Comparison of ENCODE assay signal across 13 cellular contexts in the genomic region with DNA sequence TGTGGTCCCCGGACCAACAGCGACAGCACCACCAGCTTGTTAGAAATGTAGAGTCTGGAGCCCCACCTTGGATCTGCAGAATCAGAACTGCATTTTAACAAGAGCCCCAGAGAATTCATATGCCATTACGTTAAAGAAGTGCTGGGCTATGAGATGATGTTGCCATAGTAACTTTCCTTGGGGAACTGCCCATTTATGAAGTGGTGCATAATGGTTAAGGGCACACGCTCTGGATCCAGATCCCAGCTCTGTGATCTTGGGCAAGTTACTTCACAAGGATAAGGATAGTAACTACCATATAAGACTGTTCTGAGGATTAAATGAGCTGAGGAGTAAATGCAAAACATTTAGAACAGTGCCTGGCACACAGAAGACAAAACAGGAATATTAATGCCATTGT.
"Had no signal": no experiment of that assay in that cellular context is flagged by ENCODE, and none has a peak within 500 bp of the region (broad histone marks: within the 10 kb centered on the region; RNA-seq: fewer than 3 reads in every experiment).

No MANE protein-coding gene starts in this region.

- H3K27ac Mint-ChIP-seq: activated CD8-positive, alpha-beta memory T cell treated with anti-CD3 and anti-CD28 coated beads, Interleukin-2, amount 10 ng/mL, durations not matched to agents 7 days and 5 days; activated naive CD8-positive, alpha-beta T cell had no signal

- H3K27me3 Mint-ChIP-seq: activated CD8-positive, alpha-beta memory T cell treated with anti-CD3 and anti-CD28 coated beads, Interleukin-2, amount 10 ng/mL, durations not matched to agents 7 days and 5 days; activated naive CD8-positive, alpha-beta T cell had no signal

- H3K27me3 ChIP-seq: stomach had no signal

- H3K4me3 Mint-ChIP-seq: activated CD8-positive, alpha-beta memory T cell treated with anti-CD3 and anti-CD28 coated beads, Interleukin-2, amount 10 ng/mL, durations not matched to agents 7 days and 5 days; activated naive CD8-positive, alpha-beta T cell had no signal

- H3K9me3 ChIP-seq: stomach had no signal

- DNase-seq: activated CD4-positive, alpha-beta T cell treated with anti-CD3 and anti-CD28 coated beads, Interleukin-2, amount 50 U/mL, for 48 hours; activated CD8-positive, alpha-beta memory T cell treated with anti-CD3 and anti-CD28 coated beads, Interleukin-2, amount 10 ng/mL, durations not matched to agents 7 days and 5 days; activated gamma-delta T cell; activated T-cell treated with anti-CD3 and anti-CD28 coated beads, Interleukin-2, amount 50 U/mL, for 48 hours; dermis blood vessel endothelial cell; mesenchymal stem cell; nucleus accumbens; stimulated activated CD4-positive, alpha-beta T cell treated with anti-CD3 and anti-CD28 coated beads, Interleukin-15, amount 100 ng/mL, for 24 hours; stimulated activated CD4-positive, alpha-beta T cell treated with anti-CD3 and anti-CD28 coated beads, Interleukin-4, amount 100 ng/mL, for 4 hours; stomach; trophoblast cell had no signal

- H3K27ac ChIP-seq: stomach had no signal

- H3K4me1 Mint-ChIP-seq: activated CD8-positive, alpha-beta memory T cell treated with anti-CD3 and anti-CD28 coated beads, Interleukin-2, amount 10 ng/mL, durations not matched to agents 7 days and 5 days had no signal

- H3K36me3 Mint-ChIP-seq: activated CD8-positive, alpha-beta memory T cell treated with anti-CD3 and anti-CD28 coated beads, Interleukin-2, amount 10 ng/mL, durations not matched to agents 7 days and 5 days; activated naive CD8-positive, alpha-beta T cell had no signal

- ATAC-seq: activated CD4-positive, CD25-positive, alpha-beta regulatory T cell treated with anti-CD3 and anti-CD28 coated beads, Interleukin-2, amount 50 U/mL, for 24 hours; activated CD8-positive, alpha-beta memory T cell treated with anti-CD3 and anti-CD28 coated beads, Interleukin-2, amount 10 ng/mL, durations not matched to agents 7 days and 5 days had no signal

- H3K4me3 ChIP-seq: stomach had no signal
